ENCODE assay signal across 8 cellular contexts in the genomic region with DNA sequence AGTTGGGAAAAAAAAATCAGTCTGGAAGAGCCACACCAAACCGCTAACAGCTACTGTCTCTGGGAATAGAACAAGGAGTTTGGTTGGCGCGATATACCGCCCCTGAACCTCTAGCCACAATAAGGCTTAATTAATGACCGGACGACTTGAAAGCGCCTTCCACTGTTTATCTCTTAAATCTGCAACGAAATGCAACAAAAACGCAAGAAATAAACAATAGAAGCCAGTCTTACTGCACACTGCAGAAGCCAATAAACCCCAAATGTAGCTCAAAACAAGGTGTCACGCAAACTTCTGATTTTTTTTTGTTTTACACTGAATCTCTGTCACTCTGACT. TPM values are rescaled to one million over a fixed set of nuclear protein-coding genes. Genes with fewer than 3 reads are reported as not detected.
A peak's percentile ranks its signal among the peaks of the same experiment; 100 is the strongest.
DNase-seq lines count a peak whose midpoint lies in the region; ATAC-seq lines count a peak whose summit lies in the region.

No MANE protein-coding gene starts in this region.

- peaks cover 5% of the 10 kb centered on the region for H3K27me3 Mint-ChIP-seq in activated naive CD4-positive, alpha-beta T cell treated with anti-CD3 and anti-CD28 coated beads, Interleukin-2, amount 10 ng/mL, durations not matched to agents 7 days and 5 days
- peaks cover 4 to 16% (median 11%) of the 10 kb centered on the region in 3 donors for H3K27me3 Mint-ChIP-seq in immature natural killer cell (ENCODE audit: low read depth in 3 of 3)

- DNase-seq in activated naive CD4-positive, alpha-beta T cell treated with anti-CD3 and anti-CD28 coated beads, Interleukin-2, amount 10 ng/mL, durations not matched to agents 7 days and 5 days = no peak
- no peak for DNase-seq in activated naive CD4-positive, alpha-beta T cell treated with anti-CD3 and anti-CD28 coated beads, Interleukin-2, amount 50 U/mL, for 16 hours
- DNase-seq in immature natural killer cell (no peak), superior temporal gyrus (ENCODE audit: extremely low spot score) (peak; percentile 66), NCI-H2171 (lab: John Stamatoyannopoulos, UW) (no peak)

- no peaks in the 10 kb centered on the region for H3K9me3 Mint-ChIP-seq in activated naive CD4-positive, alpha-beta T cell treated with anti-CD3 and anti-CD28 coated beads, Interleukin-2, amount 10 ng/mL, durations not matched to agents 7 days and 5 days
- H3K9me3 Mint-ChIP-seq in immature natural killer cell = no peaks in the 10 kb centered on the region

- peak overlapping the region; percentile 6 for H3K27ac ChIP-seq in adipose tissue (ENCODE audit: low read depth, low read length)

- H3K4me1 Mint-ChIP-seq in activated naive CD4-positive, alpha-beta T cell treated with anti-CD3 and anti-CD28 coated beads, Interleukin-2, amount 10 ng/mL, durations not matched to agents 7 days and 5 days = peaks cover 60% of the 10 kb centered on the region
- peaks cover 45 to 59% of the 10 kb centered on the region in 2 donors for H3K4me1 Mint-ChIP-seq in immature natural killer cell

- peak overlapping the region; percentile 88 for H3K4me3 Mint-ChIP-seq in activated naive CD4-positive, alpha-beta T cell treated with anti-CD3 and anti-CD28 coated beads, Interleukin-2, amount 10 ng/mL, durations not matched to agents 7 days and 5 days
- H3K4me3 Mint-ChIP-seq in immature natural killer cell = peak overlapping the region; percentile 88 to 98 (median 97)

- peaks cover 10% of the 10 kb centered on the region for H3K36me3 Mint-ChIP-seq in activated naive CD4-positive, alpha-beta T cell treated with anti-CD3 and anti-CD28 coated beads, Interleukin-2, amount 10 ng/mL, durations not matched to agents 7 days and 5 days
- H3K36me3 Mint-ChIP-seq in immature natural killer cell = no peaks in the 10 kb centered on the region

- WGBS in adipose tissue, 3 donors = 1 to 3% (median 1%) methylated on average over 10 of the region's 10 CpGs

- ATAC-seq in HG02610 (IDR thresholded peaks at IDR 0.05; ENCODE audit: unreplicated experiment) (no peak), GM21526 (IDR thresholded peaks at IDR 0.05; ENCODE audit: low FRiP score, unreplicated experiment) (no peak)

- H3K27ac Mint-ChIP-seq in activated naive CD4-positive, alpha-beta T cell treated with anti-CD3 and anti-CD28 coated beads, Interleukin-2, amount 10 ng/mL, durations not matched to agents 7 days and 5 days = peak overlapping the region; percentile 100
- peak overlapping the region; percentile 100 for H3K27ac Mint-ChIP-seq in immature natural killer cell

- CTCF ChIA-PET in activated naive CD4-positive, alpha-beta T cell treated with anti-CD3 and anti-CD28 coated beads, Interleukin-2, amount 10 ng/mL, durations not matched to agents 7 days and 5 days (lab: Charles Lee) = interaction anchor here (0.7 to 6.9 kb wide), 8 partner anchors 10 to 483 kb away, joined by 3 to 68 read pairs (median 4); a partner anchor contains a TSS

RNA-seq across cellular contexts. Expression of a gene that starts 10.9 kb away (rescaled TPM):
- polyA plus RNA-seq in adipose tissue (10 to 100 TPM in 2 of 3 donors, 1 to 10 TPM in 1; 1.6 to 12.0 (median 10.8) TPM), immature natural killer cell (under 1 TPM in 1 of 3 donors, not detected in 2; 0.38 TPM)

RNA-seq across cellular contexts. Expression of a gene that starts 12.1 kb away (rescaled TPM):
- polyA plus RNA-seq in adipose tissue (under 1 TPM in 2 of 3 donors, not detected in 1; 0.25 to 0.74 TPM), immature natural killer cell (not detected)

RNA-seq across cellular contexts. Expression of a gene that starts 19.0 kb away (rescaled TPM):
- polyA plus RNA-seq in adipose tissue (10 to 100 TPM in 2 of 3 donors, 1 to 10 TPM in 1; 6.7 to 50.9 (median 39.8) TPM), immature natural killer cell (1 to 10 TPM; 2.1 to 5.0 (median 2.1) TPM)

RNA-seq across cellular contexts. Expression of a gene that starts 23.8 kb away (rescaled TPM):
- polyA plus RNA-seq in adipose tissue (under 1 TPM; 0.26 to 0.56 (median 0.37) TPM), immature natural killer cell (under 1 TPM in 1 of 3 donors, not detected in 2; 0.20 TPM)

RNA-seq across cellular contexts. Expression of a gene that starts 31.3 kb away (rescaled TPM):
- polyA plus RNA-seq in adipose tissue (under 1 TPM in 2 of 3 donors, not detected in 1; 0.16 to 0.21 TPM), immature natural killer cell (under 1 TPM in 1 of 3 donors, not detected in 2; 0.37 TPM)
